Comparison of ENCODE assay signal across 1 cellular context in the genomic region with DNA sequence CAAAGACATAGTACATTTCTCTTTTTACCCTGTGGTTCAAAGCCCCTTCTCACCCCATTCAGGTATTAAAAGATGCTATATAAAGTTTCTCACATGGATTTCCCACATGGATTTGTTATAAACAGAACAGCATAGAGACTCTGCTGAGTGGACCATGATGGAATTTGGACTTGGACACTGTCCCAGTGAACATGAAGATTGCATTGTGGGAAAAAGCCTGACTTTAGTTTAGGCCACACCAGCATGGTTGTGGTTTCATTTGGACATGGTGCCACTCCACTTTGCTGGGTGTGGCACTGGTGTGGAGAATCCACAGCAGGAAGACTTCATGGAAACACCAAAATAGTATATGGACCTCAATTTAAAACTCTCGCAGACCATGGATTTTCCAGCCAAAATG.
TF ChIP-seq lines count a peak whose summit lies in the region.

No MANE protein-coding gene starts in this region.

TF ChIP-seq in SK-N-SH treated with all-trans-retinoic acid at 6 μM for 48 hours, 23 proteins besides CTCF, POLR2A, EP300 and RAD21 (continued from another document):
- TF ChIP-seq, protein P1, sequence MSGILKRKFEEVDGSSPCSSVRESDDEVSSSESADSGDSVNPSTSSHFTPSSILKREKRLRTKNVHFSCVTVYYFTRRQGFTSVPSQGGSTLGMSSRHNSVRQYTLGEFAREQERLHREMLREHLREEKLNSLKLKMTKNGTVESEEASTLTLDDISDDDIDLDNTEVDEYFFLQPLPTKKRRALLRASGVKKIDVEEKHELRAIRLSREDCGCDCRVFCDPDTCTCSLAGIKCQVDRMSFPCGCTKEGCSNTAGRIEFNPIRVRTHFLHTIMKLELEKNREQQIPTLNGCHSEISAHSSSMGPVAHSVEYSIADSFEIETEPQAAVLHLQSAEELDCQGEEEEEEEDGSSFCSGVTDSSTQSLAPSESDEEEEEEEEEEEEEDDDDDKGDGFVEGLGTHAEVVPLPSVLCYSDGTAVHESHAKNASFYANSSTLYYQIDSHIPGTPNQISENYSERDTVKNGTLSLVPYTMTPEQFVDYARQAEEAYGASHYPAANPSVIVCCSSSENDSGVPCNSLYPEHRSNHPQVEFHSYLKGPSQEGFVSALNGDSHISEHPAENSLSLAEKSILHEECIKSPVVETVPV (CRISPR knock-in tag; IDR thresholded peaks at IDR 0.05) = no peak
